2 cellular contexts compared by ENCODE assay signal in the genomic region with DNA sequence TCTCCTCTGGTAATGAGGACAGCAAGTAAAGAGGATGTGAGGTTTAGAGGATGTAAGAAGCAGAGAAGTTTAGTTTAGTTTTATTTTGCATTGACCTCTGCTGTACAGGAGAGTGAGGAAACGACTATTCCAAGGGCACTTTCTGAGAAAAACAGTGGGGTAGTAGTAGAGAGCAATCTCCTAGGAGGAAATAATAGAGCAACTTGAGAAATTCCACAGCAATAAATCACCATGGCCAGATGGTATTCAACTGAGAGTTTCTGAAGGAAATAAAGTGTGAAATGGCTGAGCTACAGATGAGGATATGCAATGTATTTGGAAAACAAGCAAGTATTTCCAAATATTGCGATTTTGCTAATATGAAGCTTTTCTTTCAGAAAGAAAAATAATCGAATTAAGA.
TF ChIP-seq lines count a peak whose summit lies in the region.

No MANE protein-coding gene starts in this region.

TF ChIP-seq in endothelial cell of umbilical vein, 7 proteins besides CTCF, POLR2A, EP300 and RAD21 (continued from another document):
- TF ChIP-seq, protein P1, sequence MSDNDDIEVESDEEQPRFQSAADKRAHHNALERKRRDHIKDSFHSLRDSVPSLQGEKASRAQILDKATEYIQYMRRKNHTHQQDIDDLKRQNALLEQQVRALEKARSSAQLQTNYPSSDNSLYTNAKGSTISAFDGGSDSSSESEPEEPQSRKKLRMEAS (IDR thresholded peaks at IDR 0.05; ENCODE audit: insufficient read depth, insufficient read length) = no peak
- TF ChIP-seq JUN (IDR thresholded peaks at IDR 0.05; ENCODE audit: borderline replicate concordance, insufficient read depth, insufficient read length, low read depth) (peak; percentile 34), MYC (IDR thresholded peaks at IDR 0.05; ENCODE audit: low read depth, low read length) (no peak), EZH2 (IDR thresholded peaks at IDR 0.05; ENCODE audit: borderline replicate concordance, low read depth, low read length, severe bottlenecking) (no peak), POLR2AphosphoS5 (IDR thresholded peaks at IDR 0.05; ENCODE audit: insufficient read depth, low read depth, low read length) (no peak), GATA2 (IDR thresholded peaks at IDR 0.05; ENCODE audit: insufficient read depth, insufficient read length, low read depth, low read length) (no peak)

TF ChIP-seq in HepG2, 621 proteins besides CTCF, POLR2A, EP300 and RAD21 (continued from another document):
- TF ChIP-seq, protein P2, sequence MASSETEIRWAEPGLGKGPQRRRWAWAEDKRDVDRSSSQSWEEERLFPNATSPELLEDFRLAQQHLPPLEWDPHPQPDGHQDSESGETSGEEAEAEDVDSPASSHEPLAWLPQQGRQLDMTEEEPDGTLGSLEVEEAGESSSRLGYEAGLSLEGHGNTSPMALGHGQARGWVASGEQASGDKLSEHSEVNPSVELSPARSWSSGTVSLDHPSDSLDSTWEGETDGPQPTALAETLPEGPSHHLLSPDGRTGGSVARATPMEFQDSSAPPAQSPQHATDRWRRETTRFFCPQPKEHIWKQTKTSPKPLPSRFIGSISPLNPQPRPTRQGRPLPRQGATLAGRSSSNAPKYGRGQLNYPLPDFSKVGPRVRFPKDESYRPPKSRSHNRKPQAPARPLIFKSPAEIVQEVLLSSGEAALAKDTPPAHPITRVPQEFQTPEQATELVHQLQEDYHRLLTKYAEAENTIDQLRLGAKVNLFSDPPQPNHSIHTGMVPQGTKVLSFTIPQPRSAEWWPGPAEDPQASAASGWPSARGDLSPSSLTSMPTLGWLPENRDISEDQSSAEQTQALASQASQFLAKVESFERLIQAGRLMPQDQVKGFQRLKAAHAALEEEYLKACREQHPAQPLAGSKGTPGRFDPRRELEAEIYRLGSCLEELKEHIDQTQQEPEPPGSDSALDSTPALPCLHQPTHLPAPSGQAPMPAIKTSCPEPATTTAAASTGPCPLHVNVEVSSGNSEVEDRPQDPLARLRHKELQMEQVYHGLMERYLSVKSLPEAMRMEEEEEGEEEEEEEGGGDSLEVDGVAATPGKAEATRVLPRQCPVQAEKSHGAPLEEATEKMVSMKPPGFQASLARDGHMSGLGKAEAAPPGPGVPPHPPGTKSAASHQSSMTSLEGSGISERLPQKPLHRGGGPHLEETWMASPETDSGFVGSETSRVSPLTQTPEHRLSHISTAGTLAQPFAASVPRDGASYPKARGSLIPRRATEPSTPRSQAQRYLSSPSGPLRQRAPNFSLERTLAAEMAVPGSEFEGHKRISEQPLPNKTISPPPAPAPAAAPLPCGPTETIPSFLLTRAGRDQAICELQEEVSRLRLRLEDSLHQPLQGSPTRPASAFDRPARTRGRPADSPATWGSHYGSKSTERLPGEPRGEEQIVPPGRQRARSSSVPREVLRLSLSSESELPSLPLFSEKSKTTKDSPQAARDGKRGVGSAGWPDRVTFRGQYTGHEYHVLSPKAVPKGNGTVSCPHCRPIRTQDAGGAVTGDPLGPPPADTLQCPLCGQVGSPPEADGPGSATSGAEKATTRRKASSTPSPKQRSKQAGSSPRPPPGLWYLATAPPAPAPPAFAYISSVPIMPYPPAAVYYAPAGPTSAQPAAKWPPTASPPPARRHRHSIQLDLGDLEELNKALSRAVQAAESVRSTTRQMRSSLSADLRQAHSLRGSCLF (CRISPR knock-in tag; IDR thresholded peaks at IDR 0.05; ENCODE audit: borderline replicate concordance) = no peak
- TF ChIP-seq TBP (CRISPR knock-in tag; IDR thresholded peaks at IDR 0.05) (no peak), ADNP (CRISPR knock-in tag; IDR thresholded peaks at IDR 0.05) (no peak), FOXA1 (IDR thresholded peaks at IDR 0.05) (no peak), FOXA1 (CRISPR knock-in tag; IDR thresholded peaks at IDR 0.05) (no peak), PAX8 (CRISPR knock-in tag; IDR thresholded peaks at IDR 0.05; ENCODE audit: borderline replicate concordance) (no peak), THYN1 (CRISPR knock-in tag; IDR thresholded peaks at IDR 0.05; ENCODE audit: borderline replicate concordance, low read depth) (no peak), TCF7L2 (IDR thresholded peaks at IDR 0.05; ENCODE audit: low read depth, low read length) (no peak), SRF (IDR thresholded peaks at IDR 0.05; ENCODE audit: low read depth, low read length) (no peak), CHCHD3 (CRISPR knock-in tag; IDR thresholded peaks at IDR 0.05) (no peak), MIER2 (CRISPR knock-in tag; IDR thresholded peaks at IDR 0.05) (no peak), ZNF552 (CRISPR knock-in tag; IDR thresholded peaks at IDR 0.05; ENCODE audit: borderline replicate concordance) (no peak), ZNF230 (CRISPR knock-in tag; IDR thresholded peaks at IDR 0.05) (no peak), ZNF878 (CRISPR knock-in tag; IDR thresholded peaks at IDR 0.05) (no peak), ZNF343 (CRISPR knock-in tag; IDR thresholded peaks at IDR 0.05) (no peak)
- TF ChIP-seq, protein P3, sequence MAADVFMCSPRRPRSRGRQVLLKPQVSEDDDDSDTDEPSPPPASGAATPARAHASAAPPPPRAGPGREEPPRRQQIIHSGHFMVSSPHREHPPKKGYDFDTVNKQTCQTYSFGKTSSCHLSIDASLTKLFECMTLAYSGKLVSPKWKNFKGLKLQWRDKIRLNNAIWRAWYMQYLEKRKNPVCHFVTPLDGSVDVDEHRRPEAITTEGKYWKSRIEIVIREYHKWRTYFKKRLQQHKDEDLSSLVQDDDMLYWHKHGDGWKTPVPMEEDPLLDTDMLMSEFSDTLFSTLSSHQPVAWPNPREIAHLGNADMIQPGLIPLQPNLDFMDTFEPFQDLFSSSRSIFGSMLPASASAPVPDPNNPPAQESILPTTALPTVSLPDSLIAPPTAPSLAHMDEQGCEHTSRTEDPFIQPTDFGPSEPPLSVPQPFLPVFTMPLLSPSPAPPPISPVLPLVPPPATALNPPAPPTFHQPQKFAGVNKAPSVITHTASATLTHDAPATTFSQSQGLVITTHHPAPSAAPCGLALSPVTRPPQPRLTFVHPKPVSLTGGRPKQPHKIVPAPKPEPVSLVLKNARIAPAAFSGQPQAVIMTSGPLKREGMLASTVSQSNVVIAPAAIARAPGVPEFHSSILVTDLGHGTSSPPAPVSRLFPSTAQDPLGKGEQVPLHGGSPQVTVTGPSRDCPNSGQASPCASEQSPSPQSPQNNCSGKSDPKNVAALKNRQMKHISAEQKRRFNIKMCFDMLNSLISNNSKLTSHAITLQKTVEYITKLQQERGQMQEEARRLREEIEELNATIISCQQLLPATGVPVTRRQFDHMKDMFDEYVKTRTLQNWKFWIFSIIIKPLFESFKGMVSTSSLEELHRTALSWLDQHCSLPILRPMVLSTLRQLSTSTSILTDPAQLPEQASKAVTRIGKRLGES (CRISPR knock-in tag; IDR thresholded peaks at IDR 0.05; ENCODE audit: borderline replicate concordance) = no peak
- TF ChIP-seq, protein P4, sequence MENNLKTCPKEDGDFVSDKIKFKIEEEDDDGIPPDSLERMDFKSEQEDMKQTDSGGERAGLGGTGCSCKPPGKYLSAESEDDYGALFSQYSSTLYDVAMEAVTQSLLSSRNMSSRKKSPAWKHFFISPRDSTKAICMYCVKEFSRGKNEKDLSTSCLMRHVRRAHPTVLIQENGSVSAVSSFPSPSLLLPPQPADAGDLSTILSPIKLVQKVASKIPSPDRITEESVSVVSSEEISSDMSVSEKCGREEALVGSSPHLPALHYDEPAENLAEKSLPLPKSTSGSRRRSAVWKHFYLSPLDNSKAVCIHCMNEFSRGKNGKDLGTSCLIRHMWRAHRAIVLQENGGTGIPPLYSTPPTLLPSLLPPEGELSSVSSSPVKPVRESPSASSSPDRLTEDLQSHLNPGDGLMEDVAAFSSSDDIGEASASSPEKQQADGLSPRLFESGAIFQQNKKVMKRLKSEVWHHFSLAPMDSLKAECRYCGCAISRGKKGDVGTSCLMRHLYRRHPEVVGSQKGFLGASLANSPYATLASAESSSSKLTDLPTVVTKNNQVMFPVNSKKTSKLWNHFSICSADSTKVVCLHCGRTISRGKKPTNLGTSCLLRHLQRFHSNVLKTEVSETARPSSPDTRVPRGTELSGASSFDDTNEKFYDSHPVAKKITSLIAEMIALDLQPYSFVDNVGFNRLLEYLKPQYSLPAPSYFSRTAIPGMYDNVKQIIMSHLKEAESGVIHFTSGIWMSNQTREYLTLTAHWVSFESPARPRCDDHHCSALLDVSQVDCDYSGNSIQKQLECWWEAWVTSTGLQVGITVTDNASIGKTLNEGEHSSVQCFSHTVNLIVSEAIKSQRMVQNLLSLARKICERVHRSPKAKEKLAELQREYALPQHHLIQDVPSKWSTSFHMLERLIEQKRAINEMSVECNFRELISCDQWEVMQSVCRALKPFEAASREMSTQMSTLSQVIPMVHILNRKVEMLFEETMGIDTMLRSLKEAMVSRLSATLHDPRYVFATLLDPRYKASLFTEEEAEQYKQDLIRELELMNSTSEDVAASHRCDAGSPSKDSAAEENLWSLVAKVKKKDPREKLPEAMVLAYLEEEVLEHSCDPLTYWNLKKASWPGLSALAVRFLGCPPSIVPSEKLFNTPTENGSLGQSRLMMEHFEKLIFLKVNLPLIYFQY (CRISPR knock-in tag; IDR thresholded peaks at IDR 0.05; ENCODE audit: borderline replicate concordance) = no peak
- TF ChIP-seq, protein P5, sequence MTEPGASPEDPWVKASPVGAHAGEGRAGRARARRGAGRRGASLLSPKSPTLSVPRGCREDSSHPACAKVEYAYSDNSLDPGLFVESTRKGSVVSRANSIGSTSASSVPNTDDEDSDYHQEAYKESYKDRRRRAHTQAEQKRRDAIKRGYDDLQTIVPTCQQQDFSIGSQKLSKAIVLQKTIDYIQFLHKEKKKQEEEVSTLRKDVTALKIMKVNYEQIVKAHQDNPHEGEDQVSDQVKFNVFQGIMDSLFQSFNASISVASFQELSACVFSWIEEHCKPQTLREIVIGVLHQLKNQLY (CRISPR knock-in tag; IDR thresholded peaks at IDR 0.05) = no peak
- TF ChIP-seq, protein P6, sequence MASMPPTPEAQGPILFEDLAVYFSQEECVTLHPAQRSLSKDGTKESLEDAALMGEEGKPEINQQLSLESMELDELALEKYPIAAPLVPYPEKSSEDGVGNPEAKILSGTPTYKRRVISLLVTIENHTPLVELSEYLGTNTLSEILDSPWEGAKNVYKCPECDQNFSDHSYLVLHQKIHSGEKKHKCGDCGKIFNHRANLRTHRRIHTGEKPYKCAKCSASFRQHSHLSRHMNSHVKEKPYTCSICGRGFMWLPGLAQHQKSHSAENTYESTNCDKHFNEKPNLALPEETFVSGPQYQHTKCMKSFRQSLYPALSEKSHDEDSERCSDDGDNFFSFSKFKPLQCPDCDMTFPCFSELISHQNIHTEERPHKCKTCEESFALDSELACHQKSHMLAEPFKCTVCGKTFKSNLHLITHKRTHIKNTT (CRISPR knock-in tag; IDR thresholded peaks at IDR 0.05) = no peak
